In the genomic region with DNA sequence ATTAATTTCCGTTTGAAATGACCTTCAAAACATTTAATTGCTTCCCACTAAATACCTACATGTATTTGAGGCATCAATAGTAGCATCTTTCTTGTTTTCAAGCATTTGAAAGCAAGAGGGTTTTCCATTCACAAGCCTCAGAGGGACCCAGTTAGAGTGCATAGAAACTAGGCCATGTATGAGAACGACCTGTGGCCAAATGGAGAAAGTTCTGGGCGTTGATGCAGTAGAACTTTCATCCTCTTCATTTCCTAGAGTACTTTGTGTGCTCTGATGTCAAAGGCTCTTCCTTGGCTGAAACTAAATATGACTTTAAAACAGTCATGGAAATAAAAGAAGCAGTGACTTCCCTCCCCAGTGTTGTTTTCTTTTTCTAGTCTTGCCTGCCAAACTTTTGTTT, we compare ENCODE assay signal across 2 cellular contexts.
TF ChIP-seq lines count a peak whose summit lies in the region.

No MANE protein-coding gene starts in this region.

TF ChIP-seq in A549, 52 proteins besides CTCF, POLR2A, EP300 and RAD21 (continued from another document):
- TF ChIP-seq, protein P1, sequence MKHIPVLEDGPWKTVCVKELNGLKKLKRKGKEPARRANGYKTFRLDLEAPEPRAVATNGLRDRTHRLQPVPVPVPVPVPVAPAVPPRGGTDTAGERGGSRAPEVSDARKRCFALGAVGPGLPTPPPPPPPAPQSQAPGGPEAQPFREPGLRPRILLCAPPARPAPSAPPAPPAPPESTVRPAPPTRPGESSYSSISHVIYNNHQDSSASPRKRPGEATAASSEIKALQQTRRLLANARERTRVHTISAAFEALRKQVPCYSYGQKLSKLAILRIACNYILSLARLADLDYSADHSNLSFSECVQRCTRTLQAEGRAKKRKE (CRISPR knock-in tag; IDR thresholded peaks at IDR 0.05; ENCODE audit: low read depth): no peak
- TF ChIP-seq RFX5 (IDR thresholded peaks at IDR 0.05): no peak
- no peak for TF ChIP-seq TFCP2L1 (CRISPR knock-in tag; IDR thresholded peaks at IDR 0.05)
- no peak for TF ChIP-seq SREBF2 (IDR thresholded peaks at IDR 0.05)
- no peak for TF ChIP-seq JUN (IDR thresholded peaks at IDR 0.05)
- TF ChIP-seq EHMT2 (IDR thresholded peaks at IDR 0.05; ENCODE audit: low read depth): no peak
- TF ChIP-seq MYC (IDR thresholded peaks at IDR 0.05; ENCODE audit: borderline replicate concordance, low read length): no peak
- TF ChIP-seq, protein P2, sequence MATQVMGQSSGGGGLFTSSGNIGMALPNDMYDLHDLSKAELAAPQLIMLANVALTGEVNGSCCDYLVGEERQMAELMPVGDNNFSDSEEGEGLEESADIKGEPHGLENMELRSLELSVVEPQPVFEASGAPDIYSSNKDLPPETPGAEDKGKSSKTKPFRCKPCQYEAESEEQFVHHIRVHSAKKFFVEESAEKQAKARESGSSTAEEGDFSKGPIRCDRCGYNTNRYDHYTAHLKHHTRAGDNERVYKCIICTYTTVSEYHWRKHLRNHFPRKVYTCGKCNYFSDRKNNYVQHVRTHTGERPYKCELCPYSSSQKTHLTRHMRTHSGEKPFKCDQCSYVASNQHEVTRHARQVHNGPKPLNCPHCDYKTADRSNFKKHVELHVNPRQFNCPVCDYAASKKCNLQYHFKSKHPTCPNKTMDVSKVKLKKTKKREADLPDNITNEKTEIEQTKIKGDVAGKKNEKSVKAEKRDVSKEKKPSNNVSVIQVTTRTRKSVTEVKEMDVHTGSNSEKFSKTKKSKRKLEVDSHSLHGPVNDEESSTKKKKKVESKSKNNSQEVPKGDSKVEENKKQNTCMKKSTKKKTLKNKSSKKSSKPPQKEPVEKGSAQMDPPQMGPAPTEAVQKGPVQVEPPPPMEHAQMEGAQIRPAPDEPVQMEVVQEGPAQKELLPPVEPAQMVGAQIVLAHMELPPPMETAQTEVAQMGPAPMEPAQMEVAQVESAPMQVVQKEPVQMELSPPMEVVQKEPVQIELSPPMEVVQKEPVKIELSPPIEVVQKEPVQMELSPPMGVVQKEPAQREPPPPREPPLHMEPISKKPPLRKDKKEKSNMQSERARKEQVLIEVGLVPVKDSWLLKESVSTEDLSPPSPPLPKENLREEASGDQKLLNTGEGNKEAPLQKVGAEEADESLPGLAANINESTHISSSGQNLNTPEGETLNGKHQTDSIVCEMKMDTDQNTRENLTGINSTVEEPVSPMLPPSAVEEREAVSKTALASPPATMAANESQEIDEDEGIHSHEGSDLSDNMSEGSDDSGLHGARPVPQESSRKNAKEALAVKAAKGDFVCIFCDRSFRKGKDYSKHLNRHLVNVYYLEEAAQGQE (IDR thresholded peaks at IDR 0.05): no peak
- TF ChIP-seq NPAS2 (CRISPR knock-in tag; IDR thresholded peaks at IDR 0.05; ENCODE audit: borderline replicate concordance): no peak
- no peak for TF ChIP-seq CHD2 (IDR thresholded peaks at IDR 0.05; ENCODE audit: low read length, partially characterized antibody)
- TF ChIP-seq KDM1A (IDR thresholded peaks at IDR 0.05; ENCODE audit: low read depth): no peak
- TF ChIP-seq, protein P3, sequence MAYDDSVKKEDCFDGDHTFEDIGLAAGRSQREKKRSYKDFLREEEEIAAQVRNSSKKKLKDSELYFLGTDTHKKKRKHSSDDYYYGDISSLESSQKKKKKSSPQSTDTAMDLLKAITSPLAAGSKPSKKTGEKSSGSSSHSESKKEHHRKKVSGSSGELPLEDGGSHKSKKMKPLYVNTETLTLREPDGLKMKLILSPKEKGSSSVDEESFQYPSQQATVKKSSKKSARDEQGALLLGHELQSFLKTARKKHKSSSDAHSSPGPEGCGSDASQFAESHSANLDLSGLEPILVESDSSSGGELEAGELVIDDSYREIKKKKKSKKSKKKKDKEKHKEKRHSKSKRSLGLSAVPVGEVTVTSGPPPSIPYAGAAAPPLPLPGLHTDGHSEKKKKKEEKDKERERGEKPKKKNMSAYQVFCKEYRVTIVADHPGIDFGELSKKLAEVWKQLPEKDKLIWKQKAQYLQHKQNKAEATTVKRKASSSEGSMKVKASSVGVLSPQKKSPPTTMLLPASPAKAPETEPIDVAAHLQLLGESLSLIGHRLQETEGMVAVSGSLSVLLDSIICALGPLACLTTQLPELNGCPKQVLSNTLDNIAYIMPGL (CRISPR knock-in tag; IDR thresholded peaks at IDR 0.05; ENCODE audit: borderline replicate concordance): no peak
- TF ChIP-seq HOXA7 (CRISPR knock-in tag; IDR thresholded peaks at IDR 0.05): no peak
- TF ChIP-seq, protein P4, sequence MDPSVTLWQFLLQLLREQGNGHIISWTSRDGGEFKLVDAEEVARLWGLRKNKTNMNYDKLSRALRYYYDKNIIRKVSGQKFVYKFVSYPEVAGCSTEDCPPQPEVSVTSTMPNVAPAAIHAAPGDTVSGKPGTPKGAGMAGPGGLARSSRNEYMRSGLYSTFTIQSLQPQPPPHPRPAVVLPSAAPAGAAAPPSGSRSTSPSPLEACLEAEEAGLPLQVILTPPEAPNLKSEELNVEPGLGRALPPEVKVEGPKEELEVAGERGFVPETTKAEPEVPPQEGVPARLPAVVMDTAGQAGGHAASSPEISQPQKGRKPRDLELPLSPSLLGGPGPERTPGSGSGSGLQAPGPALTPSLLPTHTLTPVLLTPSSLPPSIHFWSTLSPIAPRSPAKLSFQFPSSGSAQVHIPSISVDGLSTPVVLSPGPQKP (IDR thresholded peaks at IDR 0.05; ENCODE audit: low read depth, low read length): no peak
- no peak for TF ChIP-seq POLR2AphosphoS2 (conservative IDR thresholded peaks at IDR 0.05; ENCODE audit: low read length)
- no peak for TF ChIP-seq FOSL2 (IDR thresholded peaks at IDR 0.05)
- no peak for TF ChIP-seq FOSL2 (CRISPR knock-in tag; IDR thresholded peaks at IDR 0.05)
- TF ChIP-seq FOSB (CRISPR knock-in tag; IDR thresholded peaks at IDR 0.05): no peak

TF ChIP-seq in K562, 482 proteins besides CTCF, POLR2A, EP300 and RAD21 (continued from another document):
- TF ChIP-seq, protein P5, sequence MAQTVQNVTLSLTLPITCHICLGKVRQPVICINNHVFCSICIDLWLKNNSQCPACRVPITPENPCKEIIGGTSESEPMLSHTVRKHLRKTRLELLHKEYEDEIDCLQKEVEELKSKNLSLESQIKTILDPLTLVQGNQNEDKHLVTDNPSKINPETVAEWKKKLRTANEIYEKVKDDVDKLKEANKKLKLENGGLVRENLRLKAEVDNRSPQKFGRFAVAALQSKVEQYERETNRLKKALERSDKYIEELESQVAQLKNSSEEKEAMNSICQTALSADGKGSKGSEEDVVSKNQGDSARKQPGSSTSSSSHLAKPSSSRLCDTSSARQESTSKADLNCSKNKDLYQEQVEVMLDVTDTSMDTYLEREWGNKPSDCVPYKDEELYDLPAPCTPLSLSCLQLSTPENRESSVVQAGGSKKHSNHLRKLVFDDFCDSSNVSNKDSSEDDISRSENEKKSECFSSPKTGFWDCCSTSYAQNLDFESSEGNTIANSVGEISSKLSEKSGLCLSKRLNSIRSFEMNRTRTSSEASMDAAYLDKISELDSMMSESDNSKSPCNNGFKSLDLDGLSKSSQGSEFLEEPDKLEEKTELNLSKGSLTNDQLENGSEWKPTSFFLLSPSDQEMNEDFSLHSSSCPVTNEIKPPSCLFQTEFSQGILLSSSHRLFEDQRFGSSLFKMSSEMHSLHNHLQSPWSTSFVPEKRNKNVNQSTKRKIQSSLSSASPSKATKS (CRISPR knock-in tag; IDR thresholded peaks at IDR 0.05): no peak
- TF ChIP-seq ZNF699 (CRISPR knock-in tag; IDR thresholded peaks at IDR 0.05; ENCODE audit: insufficient replicate concordance): no peak
- no peak for TF ChIP-seq ZNF3 (CRISPR knock-in tag; IDR thresholded peaks at IDR 0.05)
- TF ChIP-seq, protein P6, sequence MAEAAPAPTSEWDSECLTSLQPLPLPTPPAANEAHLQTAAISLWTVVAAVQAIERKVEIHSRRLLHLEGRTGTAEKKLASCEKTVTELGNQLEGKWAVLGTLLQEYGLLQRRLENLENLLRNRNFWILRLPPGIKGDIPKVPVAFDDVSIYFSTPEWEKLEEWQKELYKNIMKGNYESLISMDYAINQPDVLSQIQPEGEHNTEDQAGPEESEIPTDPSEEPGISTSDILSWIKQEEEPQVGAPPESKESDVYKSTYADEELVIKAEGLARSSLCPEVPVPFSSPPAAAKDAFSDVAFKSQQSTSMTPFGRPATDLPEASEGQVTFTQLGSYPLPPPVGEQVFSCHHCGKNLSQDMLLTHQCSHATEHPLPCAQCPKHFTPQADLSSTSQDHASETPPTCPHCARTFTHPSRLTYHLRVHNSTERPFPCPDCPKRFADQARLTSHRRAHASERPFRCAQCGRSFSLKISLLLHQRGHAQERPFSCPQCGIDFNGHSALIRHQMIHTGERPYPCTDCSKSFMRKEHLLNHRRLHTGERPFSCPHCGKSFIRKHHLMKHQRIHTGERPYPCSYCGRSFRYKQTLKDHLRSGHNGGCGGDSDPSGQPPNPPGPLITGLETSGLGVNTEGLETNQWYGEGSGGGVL (CRISPR knock-in tag; IDR thresholded peaks at IDR 0.05): no peak
- TF ChIP-seq TCF3 (CRISPR knock-in tag; IDR thresholded peaks at IDR 0.05): no peak
- no peak for TF ChIP-seq ELF1 (tag; IDR thresholded peaks at IDR 0.05)
- TF ChIP-seq BRD4 (IDR thresholded peaks at IDR 0.05): no peak
TF ChIP-seq in K562: peak in this region for 0.
